Comparison of ENCODE assay signal across 14 cellular contexts in genomic region chr17:7575959-7576358, GRCh38. TPM values are rescaled to one million over a fixed set of nuclear protein-coding genes. Genes with fewer than 3 reads are reported as not detected.
DNase-seq lines count a peak whose midpoint lies in the region; ATAC-seq and TF ChIP-seq lines count a peak whose summit lies in the region.
"Had no signal": no experiment of that assay in that cellular context is flagged by ENCODE, and none has a peak within 500 bp of the region (broad histone marks: within the 10 kb centered on the region; RNA-seq: fewer than 3 reads in every experiment).

No MANE protein-coding gene starts in this region.

- no peaks in the 10 kb centered on the region for H3K9me2 ChIP-seq in SK-N-SH

- H3K27me3 Mint-ChIP-seq in progenitor cell of endocrine pancreas: no peaks in the 10 kb centered on the region

- no peak for DNase-seq in SK-N-SH
- DNase-seq in RWPE2 (ENCODE audit: low spot score): no peak
- DNase-seq in progenitor cell of endocrine pancreas (ENCODE audit: low spot score, unreplicated experiment): no peak
- DNase-seq: 8988T; activated CD4-positive, CD25-positive, alpha-beta regulatory T cell; aorta; left cardiac atrium had no signal

- peaks cover 59 to 65% of the 10 kb centered on the region in 2 experiments for H3K36me3 ChIP-seq in SK-N-SH (replicated peaks in 1 of 2; ENCODE audit: control insufficient read depth in 1 of 2, insufficient read depth in 2 of 2, low read length in 1 of 2)
- H3K36me3 ChIP-seq in RWPE2 (ENCODE audit: low read depth): peaks cover 69% of the 10 kb centered on the region
- peaks cover 48% of the 10 kb centered on the region for H3K36me3 ChIP-seq in ectodermal cell (ENCODE audit: control insufficient read depth, insufficient read depth, low read length)

- H3K27me3 ChIP-seq in SK-N-SH (ENCODE audit: insufficient read depth): no peaks in the 10 kb centered on the region
- no peaks in the 10 kb centered on the region for H3K27me3 ChIP-seq in RWPE2 (ENCODE audit: insufficient read depth, poor library complexity, severe bottlenecking)
- no peaks in the 10 kb centered on the region for H3K27me3 ChIP-seq in ectodermal cell (ENCODE audit: control insufficient read depth, insufficient read depth, low read length, poor library complexity, severe bottlenecking)

- peaks cover 41% of the 10 kb centered on the region for H3K36me3 Mint-ChIP-seq in progenitor cell of endocrine pancreas (ENCODE audit: insufficient read depth)

- H4K20me1 ChIP-seq in SK-N-SH (ENCODE audit: insufficient read depth): peaks cover 61% of the 10 kb centered on the region

- H2AFZ ChIP-seq in SK-N-SH (ENCODE audit: low read depth): no peak overlapping the region

- WGBS in SK-N-SH (ENCODE audit: low lambda C conversion rate): 78% methylated on average over 7 of the region's 7 CpGs
- WGBS in ectodermal cell, 2 experiments: 92 to 95% methylated on average over 7 of the region's 7 CpGs

- peak overlapping the region; percentile 100; the same call in 1 of the 2 replicates for H3K9ac ChIP-seq in SK-N-SH

- peaks cover 66% of the 10 kb centered on the region for H3F3A ChIP-seq in SK-N-SH (replicated peaks; ENCODE audit: insufficient read depth)

- H3K79me2 ChIP-seq in SK-N-SH (ENCODE audit: insufficient read depth): peaks cover 69% of the 10 kb centered on the region

- no peak for TF ChIP-seq EP300 in SK-N-SH (IDR thresholded peaks at IDR 0.05; ENCODE audit: borderline replicate concordance in 1 of 2, low read depth in 1 of 2, low read length in 1 of 2)

- ATAC-seq in SK-N-SH treated with all-trans-retinoic acid at 6 μM for 48 hours: no peak
- ATAC-seq in RWPE2 (ENCODE audit: low read depth): no peak
- ATAC-seq in HG02571 (IDR thresholded peaks at IDR 0.05; ENCODE audit: unreplicated experiment): no peak
- no peak for ATAC-seq in HG03460 (IDR thresholded peaks at IDR 0.05; ENCODE audit: unreplicated experiment)
- no peak for ATAC-seq in GM21423 (IDR thresholded peaks at IDR 0.05; ENCODE audit: unreplicated experiment)
- ATAC-seq: left cardiac atrium had no signal

- H3K9me3 ChIP-seq in SK-N-SH (no peaks in the 10 kb centered on the region), RWPE2 (ENCODE audit: severe bottlenecking) (no peaks in the 10 kb centered on the region), ectodermal cell (ENCODE audit: control insufficient read depth, low read length) (no peaks in the 10 kb centered on the region)
- H3K9me3 ChIP-seq: HAP-1 had no signal

- H3K4me1 ChIP-seq in SK-N-SH (ENCODE audit: control insufficient read depth in 1 of 2, insufficient read depth in 2 of 2, low read depth in 1 of 2, low read length in 1 of 2) (peaks cover 22 to 37% of the 10 kb centered on the region in 2 experiments), RWPE2 (ENCODE audit: insufficient read depth, poor library complexity, severe bottlenecking) (peaks cover 20% of the 10 kb centered on the region), ectodermal cell (ENCODE audit: control insufficient read depth, insufficient read depth, low read length) (peaks cover 16% of the 10 kb centered on the region)

- H3K4me1 Mint-ChIP-seq in progenitor cell of endocrine pancreas (ENCODE audit: low read depth): peaks cover 39% of the 10 kb centered on the region

- TF ChIP-seq CTCF in SK-N-SH (IDR thresholded peaks at IDR 0.05) (no peak), RWPE2 (IDR thresholded peaks at IDR 0.05; ENCODE audit: poor library complexity, severe bottlenecking) (no peak), progenitor cell of endocrine pancreas (IDR thresholded peaks at IDR 0.05; ENCODE audit: unreplicated experiment) (no peak)

- POLR2A ChIA-PET in SK-N-SH (lab: Yijun Ruan, JAX): interaction anchor here (1.2 to 1.4 kb wide), 2 partner anchors 39 to 111 kb away, joined by 4 to 5 read pairs; partner anchors contain the start of genes FXR2 and TP53

- H3K9me3 Mint-ChIP-seq in progenitor cell of endocrine pancreas (ENCODE audit: low read depth): no peaks in the 10 kb centered on the region

- H3K27ac Mint-ChIP-seq in progenitor cell of endocrine pancreas: peak overlapping the region; percentile 86

- CTCF ChIA-PET in SK-N-SH (lab: Yijun Ruan, JAX): interaction anchor here (0.6 to 1.7 kb wide), 3 partner anchors 15 to 271 kb away, joined by 3 to 8 read pairs (median 3); partner anchors contain the start of gene SENP3

- H3K4me3 Mint-ChIP-seq in progenitor cell of endocrine pancreas (ENCODE audit: low read depth): peak overlapping the region; percentile 98

- H3K4me3 ChIP-seq in SK-N-SH (ENCODE audit: low read depth in 2 of 2, low read length in 1 of 2) (no peak overlapping the region), RWPE2 (ENCODE audit: severe bottlenecking) (no peak overlapping the region), ectodermal cell (ENCODE audit: insufficient read depth, low read depth, low read length) (no peak overlapping the region)

- peak overlapping the region; percentile 96 for H3K4me2 ChIP-seq in SK-N-SH

- H3K27ac ChIP-seq in SK-N-SH (ENCODE audit: low read depth in 2 of 2, low read length in 1 of 2) (peak overlapping the region in 1 of 2 experiments; percentile 92; a peak in 2 of 4 replicates), RWPE2 (ENCODE audit: poor library complexity, severe bottlenecking) (peak overlapping the region; percentile 98), ectodermal cell (ENCODE audit: insufficient read depth, low read depth, low read length, poor library complexity, severe bottlenecking) (peak overlapping the region; percentile 33)

- no peak for TF ChIP-seq RAD21 in SK-N-SH (IDR thresholded peaks at IDR 0.05; ENCODE audit: low read length)

TF ChIP-seq in SK-N-SH, 30 proteins besides CTCF, POLR2A, EP300 and RAD21 (continues in another document):
- TF ChIP-seq FOSL2 (IDR thresholded peaks at IDR 0.05; ENCODE audit: borderline replicate concordance, low read depth): no peak

TF ChIP-seq in SK-N-SH treated with all-trans-retinoic acid at 6 μM for 48 hours, 23 proteins besides CTCF, POLR2A, EP300 and RAD21 (continues in another document):
- TF ChIP-seq PATZ1 (CRISPR knock-in tag; IDR thresholded peaks at IDR 0.05; ENCODE audit: borderline replicate concordance) (no peak), PPARA (CRISPR knock-in tag; IDR thresholded peaks at IDR 0.05; ENCODE audit: borderline replicate concordance) (no peak), ISL1 (CRISPR knock-in tag; IDR thresholded peaks at IDR 0.05) (no peak), ZC3H10 (CRISPR knock-in tag; IDR thresholded peaks at IDR 0.05) (no peak), ZFP30 (CRISPR knock-in tag; IDR thresholded peaks at IDR 0.05) (no peak), ZFP3 (CRISPR knock-in tag; IDR thresholded peaks at IDR 0.05) (no peak)

RNA-seq across cellular contexts. Expression of gene CD68, which starts 3.5 kb away (rescaled TPM):
- polyA plus RNA-seq in SK-N-SH (2012; rRNA removed): 34.6 and 62.4 TPM in 2 replicates
- polyA plus RNA-seq in SK-N-SH (2012; cell fraction: cytosol; rRNA removed): 22.0 and 35.5 TPM in 2 replicates
- polyA plus RNA-seq in SK-N-SH (2012; cell fraction: nucleus; rRNA removed): 2.4 and 3.1 TPM in 2 replicates
- polyA plus RNA-seq in ectodermal cell (2013, experiment 1 of 4): not detected
- polyA plus RNA-seq in ectodermal cell (2013, experiment 2 of 4): not detected
- 0.27 TPM for polyA plus RNA-seq in ectodermal cell (2013, experiment 3 of 4)
- polyA plus RNA-seq in ectodermal cell (2013, experiment 4 of 4): not detected
- total RNA-seq in progenitor cell of endocrine pancreas: not detected in 2 replicates

RNA-seq across cellular contexts. Expression of gene MPDU1, which starts 7.7 kb away (rescaled TPM):
- polyA plus RNA-seq in SK-N-SH (2012; rRNA removed): 126 and 142 TPM in 2 replicates
- 85.1 and 108 TPM in 2 replicates for polyA plus RNA-seq in SK-N-SH (2012; cell fraction: cytosol; rRNA removed)
- 114 and 134 TPM in 2 replicates for polyA plus RNA-seq in SK-N-SH (2012; cell fraction: nucleus; rRNA removed)
- 78.2 TPM for polyA plus RNA-seq in ectodermal cell (2013, experiment 1 of 4)
- polyA plus RNA-seq in ectodermal cell (2013, experiment 2 of 4): 86.0 TPM
- polyA plus RNA-seq in ectodermal cell (2013, experiment 3 of 4): 49.9 TPM
- polyA plus RNA-seq in ectodermal cell (2013, experiment 4 of 4): 64.9 TPM
- 71.4 and 71.9 TPM in 2 replicates for total RNA-seq in progenitor cell of endocrine pancreas

RNA-seq across cellular contexts. Expression of gene SOX15, which starts 13.9 kb away (rescaled TPM):
- polyA plus RNA-seq in SK-N-SH (2012; rRNA removed): 1.3 TPM in 2 replicates
- 0.59 and 1.1 TPM in 2 replicates for polyA plus RNA-seq in SK-N-SH (2012; cell fraction: cytosol; rRNA removed)
- 1.6 and 1.7 TPM in 2 replicates for polyA plus RNA-seq in SK-N-SH (2012; cell fraction: nucleus; rRNA removed)
- polyA plus RNA-seq in ectodermal cell (2013, experiment 1 of 4): 9.3 TPM
- 16.2 TPM for polyA plus RNA-seq in ectodermal cell (2013, experiment 2 of 4)
- 6.7 TPM for polyA plus RNA-seq in ectodermal cell (2013, experiment 3 of 4)
- polyA plus RNA-seq in ectodermal cell (2013, experiment 4 of 4): 9.2 TPM
- 0.93 and 1.0 TPM in 2 replicates for total RNA-seq in progenitor cell of endocrine pancreas

RNA-seq across cellular contexts. Expression of gene SENP3, which starts 14.2 kb away (rescaled TPM):
- polyA plus RNA-seq in SK-N-SH (2012; rRNA removed): 80.8 and 103 TPM in 2 replicates
- 69.1 and 90.7 TPM in 2 replicates for polyA plus RNA-seq in SK-N-SH (2012; cell fraction: cytosol; rRNA removed)
- 84.6 and 106 TPM in 2 replicates for polyA plus RNA-seq in SK-N-SH (2012; cell fraction: nucleus; rRNA removed)
- polyA plus RNA-seq in ectodermal cell (2013, experiment 1 of 4): 80.1 TPM
- polyA plus RNA-seq in ectodermal cell (2013, experiment 2 of 4): 91.7 TPM
- 62.8 TPM for polyA plus RNA-seq in ectodermal cell (2013, experiment 3 of 4)
- 76.9 TPM for polyA plus RNA-seq in ectodermal cell (2013, experiment 4 of 4)
- total RNA-seq in progenitor cell of endocrine pancreas: 58.2 and 62.5 TPM in 2 replicates

RNA-seq across cellular contexts. Expression of gene TNFSF13, which starts 17.4 kb away (rescaled TPM):
- 1.0 and 2.1 TPM in 2 replicates for polyA plus RNA-seq in SK-N-SH (2012; rRNA removed)
- polyA plus RNA-seq in SK-N-SH (2012; cell fraction: cytosol; rRNA removed): 1.4 TPM in 2 replicates
- polyA plus RNA-seq in SK-N-SH (2012; cell fraction: nucleus; rRNA removed): 2.0 and 2.6 TPM in 2 replicates
- 2.6 TPM for polyA plus RNA-seq in ectodermal cell (2013, experiment 1 of 4)
- 2.9 TPM for polyA plus RNA-seq in ectodermal cell (2013, experiment 2 of 4)
- polyA plus RNA-seq in ectodermal cell (2013, experiment 3 of 4): 2.9 TPM
- polyA plus RNA-seq in ectodermal cell (2013, experiment 4 of 4): 1.8 TPM
- total RNA-seq in progenitor cell of endocrine pancreas: 4.1 and 4.7 TPM in 2 replicates
- total RNA-seq: G401 had no signal
